In the genomic region with DNA sequence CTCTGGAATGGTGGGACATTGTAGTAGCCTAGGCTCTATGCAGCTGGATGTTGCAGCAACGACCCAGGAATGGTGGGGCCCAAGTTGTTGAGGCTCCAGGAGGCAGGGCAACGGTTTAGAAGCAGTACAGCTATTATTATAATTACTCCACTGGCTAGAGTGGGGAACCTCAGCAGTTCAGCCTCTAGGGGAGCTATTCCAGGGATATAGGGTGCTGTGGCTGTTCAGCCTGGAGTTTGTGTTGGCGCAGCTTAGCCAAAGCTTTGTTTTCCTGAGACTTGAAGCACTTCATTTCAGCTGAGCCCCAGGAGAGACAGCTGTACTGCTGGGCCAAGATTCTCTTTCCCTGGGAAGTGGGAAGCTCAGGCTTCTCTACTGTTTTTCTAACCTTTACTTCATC, we compare ENCODE assay signal across 16 cellular contexts.
DNase-seq lines count a peak whose midpoint lies in the region; ATAC-seq, FAIRE-seq and TF ChIP-seq lines count a peak whose summit lies in the region.
"Had no signal": no experiment of that assay in that cellular context is flagged by ENCODE, and none has a peak within 500 bp of the region (broad histone marks: within the 10 kb centered on the region; RNA-seq: fewer than 3 reads in every experiment).

No MANE protein-coding gene starts in this region.

- ATAC-seq in A549: peak; percentile 43 to 47; a peak in 3 of 6 replicates
- ATAC-seq in T-cell (replicated peaks in 1 of 4): no peak
- no peak for ATAC-seq in HG03469 (IDR thresholded peaks at IDR 0.05; ENCODE audit: unreplicated experiment)
- ATAC-seq: activated CD8-positive, alpha-beta T cell treated with anti-CD3 and anti-CD28 coated beads for 36 hours had no signal

- POLR2A ChIA-PET in A549 (lab: Yijun Ruan, JAX): no interaction called here
- POLR2A ChIA-PET in T-cell (lab: Charles Lee): interaction anchor here in 1 of 2 donors (0.6 to 1.1 kb wide), 2 partner anchors 18 to 54 kb away, joined by 3 read pairs; no protein-coding TSS in a partner anchor

- no peak overlapping the region for H3K27ac Mint-ChIP-seq in T-cell
- H3K27ac Mint-ChIP-seq: activated CD8-positive, alpha-beta T cell treated with anti-CD3 and anti-CD28 coated beads for 36 hours; natural killer cell; stimulated activated naive CD8-positive, alpha-beta T cell treated with anti-CD3 and anti-CD28 coated beads, Interleukin-15, Interleukin-2, amounts not matched to agents 100 ng/mL and 50 ng/mL, for 24 hours had no signal

- H3K36me3 ChIP-seq in tibial artery: no peaks in the 10 kb centered on the region

- no peak for TF ChIP-seq CTCF in A549 (IDR thresholded peaks at IDR 0.05)
- 0 out of 2 replicates have a peak, but pooled peaks have one; percentile 7 for TF ChIP-seq CTCF in GM12874 (IDR thresholded peaks at IDR 0.05; ENCODE audit: insufficient read depth, low read depth, low read length)
- TF ChIP-seq CTCF in NB4 (IDR thresholded peaks at IDR 0.05; ENCODE audit: low read depth, low read length): peak; percentile 50
- no peak for TF ChIP-seq CTCF in epithelial cell of esophagus (IDR thresholded peaks at IDR 0.05; ENCODE audit: insufficient read depth, low read depth, low read length, missing control alignments)
- TF ChIP-seq CTCF in tibial artery (IDR thresholded peaks at IDR 0.05): no peak

- CTCF ChIA-PET in A549 (lab: Yijun Ruan, JAX): no interaction called here
- CTCF ChIA-PET in T-cell (lab: Charles Lee): no interaction called here

- no peaks in the 10 kb centered on the region for H3K27me3 ChIP-seq in tibial artery

- H3K27me3 Mint-ChIP-seq in T-cell: no peaks in the 10 kb centered on the region
- H3K27me3 Mint-ChIP-seq: activated CD8-positive, alpha-beta T cell treated with anti-CD3 and anti-CD28 coated beads for 36 hours; stimulated activated naive CD8-positive, alpha-beta T cell treated with anti-CD3 and anti-CD28 coated beads, Interleukin-15, Interleukin-2, amounts not matched to agents 100 ng/mL and 50 ng/mL, for 24 hours had no signal

- intact Hi-C loops in tibial artery (cut with DNase I; ENCODE audit: low total_unique reads): no loop called here

- TF ChIP-seq EP300 in A549 (IDR thresholded peaks at IDR 0.05): no peak

- no peak for TF ChIP-seq RAD21 in A549 (conservative IDR thresholded peaks at IDR 0.05 in 1 of 2, IDR thresholded peaks at IDR 0.05 in 1 of 2)

- H3K4me1 ChIP-seq in A549 (no peaks in the 10 kb centered on the region), tibial artery (no peaks in the 10 kb centered on the region)

- H3K4me1 Mint-ChIP-seq in T-cell: no peaks in the 10 kb centered on the region
- H3K4me1 Mint-ChIP-seq: natural killer cell had no signal

- H3K4me3 Mint-ChIP-seq in T-cell: no peak overlapping the region
- H3K4me3 Mint-ChIP-seq: activated CD8-positive, alpha-beta T cell treated with anti-CD3 and anti-CD28 coated beads for 36 hours; natural killer cell; stimulated activated naive CD8-positive, alpha-beta T cell treated with anti-CD3 and anti-CD28 coated beads, Interleukin-15, Interleukin-2, amounts not matched to agents 100 ng/mL and 50 ng/mL, for 24 hours had no signal

- FAIRE-seq in A549 (lab: Jason Lieb, UNC): no peak
- FAIRE-seq: endothelial cell of umbilical vein had no signal

- H3K9me3 Mint-ChIP-seq in T-cell: peaks cover 0 to 19% (median 4%) of the 10 kb centered on the region in 3 donors

- H3K4me3 ChIP-seq in A549 (no peak overlapping the region), NB4 (ENCODE audit: low read depth, low read length) (no peak overlapping the region), epithelial cell of esophagus (ENCODE audit: low read length) (no peak overlapping the region), tibial artery (no peak overlapping the region)
- H3K4me3 ChIP-seq: SK-N-MC had no signal

- no peak for TF ChIP-seq POLR2A in A549 (IDR thresholded peaks at IDR 0.05; ENCODE audit: low read length)
- no peak for TF ChIP-seq POLR2A in NB4 (IDR thresholded peaks at IDR 0.05; ENCODE audit: extremely low read depth, insufficient read length)

- DNase-seq in A549 (ENCODE audit: low read depth in 1 of 2, low spot score in 1 of 2) (peak; percentile 3 to 6), NB4 (ENCODE audit: low read depth) (peak; percentile 15), epithelial cell of esophagus (ENCODE audit: low read depth) (peak; percentile 4), T-cell (no peak), tibial artery (no peak)
- DNase-seq in activated CD4-positive, alpha-beta T cell treated with anti-CD3 and anti-CD28 coated beads, Interleukin-2, amount 50 U/mL, for 4 hours: no peak
- DNase-seq: activated CD8-positive, alpha-beta T cell treated with anti-CD3 and anti-CD28 coated beads for 36 hours; AML-193; natural killer cell; NCI-H2081 treated with DMSO at 0.1 percent for 48 hours; stimulated activated CD4-positive, alpha-beta T cell treated with anti-CD3 and anti-CD28 coated beads, Interleukin-12 subunit alpha, Interleukin-12 subunit beta, amount 100 ng/mL, for 4 hours had no signal

- H3K27ac ChIP-seq in A549 (no peak overlapping the region), tibial artery (no peak overlapping the region)
- H3K27ac ChIP-seq: SK-N-MC had no signal

- 2% methylated on average over 3 of the region's 3 CpGs for WGBS in A549 (ENCODE audit: missing lambda C conversion rate)

- no peak overlapping the region for H3K4me2 ChIP-seq in A549

- no peaks in the 10 kb centered on the region for H3K36me3 Mint-ChIP-seq in T-cell
- H3K36me3 Mint-ChIP-seq: natural killer cell had no signal

- H3K9me3 ChIP-seq in A549: no peaks in the 10 kb centered on the region
- H3K9me3 ChIP-seq in tibial artery: no peaks in the 10 kb centered on the region

TF ChIP-seq in A549, 52 proteins besides CTCF, POLR2A, EP300 and RAD21:
- TF ChIP-seq, protein P1, sequence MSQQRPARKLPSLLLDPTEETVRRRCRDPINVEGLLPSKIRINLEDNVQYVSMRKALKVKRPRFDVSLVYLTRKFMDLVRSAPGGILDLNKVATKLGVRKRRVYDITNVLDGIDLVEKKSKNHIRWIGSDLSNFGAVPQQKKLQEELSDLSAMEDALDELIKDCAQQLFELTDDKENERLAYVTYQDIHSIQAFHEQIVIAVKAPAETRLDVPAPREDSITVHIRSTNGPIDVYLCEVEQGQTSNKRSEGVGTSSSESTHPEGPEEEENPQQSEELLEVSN (IDR thresholded peaks at IDR 0.05; ENCODE audit: borderline replicate concordance, low read depth): no peak
- TF ChIP-seq RFX5 (IDR thresholded peaks at IDR 0.05): no peak
- TF ChIP-seq NR3C1 (IDR thresholded peaks at IDR 0.05): no peak
- TF ChIP-seq EHMT2 (IDR thresholded peaks at IDR 0.05; ENCODE audit: low read depth): no peak
- TF ChIP-seq FOSB (CRISPR knock-in tag; IDR thresholded peaks at IDR 0.05): no peak
- TF ChIP-seq JUNB (IDR thresholded peaks at IDR 0.05): no peak
- no peak for TF ChIP-seq FOSL2 (IDR thresholded peaks at IDR 0.05)
- no peak for TF ChIP-seq FOSL2 (CRISPR knock-in tag; IDR thresholded peaks at IDR 0.05)
- no peak for TF ChIP-seq KDM1A (IDR thresholded peaks at IDR 0.05; ENCODE audit: low read depth)
- no peak for TF ChIP-seq ZNF302 (CRISPR knock-in tag; IDR thresholded peaks at IDR 0.05)
- no peak for TF ChIP-seq HOXB13 (CRISPR knock-in tag; IDR thresholded peaks at IDR 0.05; ENCODE audit: low read depth)
- TF ChIP-seq CEBPB (IDR thresholded peaks at IDR 0.05): no peak
- no peak for TF ChIP-seq KDM5A (IDR thresholded peaks at IDR 0.05)
- no peak for TF ChIP-seq PHF8 (IDR thresholded peaks at IDR 0.05; ENCODE audit: borderline replicate concordance, low read depth)
- TF ChIP-seq HOXA7 (CRISPR knock-in tag; IDR thresholded peaks at IDR 0.05): no peak
TF ChIP-seq in A549: peak in this region for 0.

Comparison
In these comparisons a context has a peak if more than half of its experiments do, and no peak if none do; other contexts are left out.
1. ATAC-seq: peak in A549 (2 of 2); none in T-cell (0 of 4) and HG03469 (single experiment).
2. DNase-seq: peak in A549 (2 of 2), NB4 (single experiment) and epithelial cell of esophagus (single experiment); none in activated CD4-positive, alpha-beta T cell treated with anti-CD3 and anti-CD28 coated beads, Interleukin-2, amount 50 U/mL, for 4 hours (0 of 2), T-cell (0 of 34) and tibial artery (0 of 2).
3. CTCF ChIP-seq: peak in GM12874 (single experiment) and NB4 (single experiment); none in A549 (single experiment), epithelial cell of esophagus (single experiment) and tibial artery (0 of 2).